ENCODE assay signal across 1 cellular context in the genomic region with DNA sequence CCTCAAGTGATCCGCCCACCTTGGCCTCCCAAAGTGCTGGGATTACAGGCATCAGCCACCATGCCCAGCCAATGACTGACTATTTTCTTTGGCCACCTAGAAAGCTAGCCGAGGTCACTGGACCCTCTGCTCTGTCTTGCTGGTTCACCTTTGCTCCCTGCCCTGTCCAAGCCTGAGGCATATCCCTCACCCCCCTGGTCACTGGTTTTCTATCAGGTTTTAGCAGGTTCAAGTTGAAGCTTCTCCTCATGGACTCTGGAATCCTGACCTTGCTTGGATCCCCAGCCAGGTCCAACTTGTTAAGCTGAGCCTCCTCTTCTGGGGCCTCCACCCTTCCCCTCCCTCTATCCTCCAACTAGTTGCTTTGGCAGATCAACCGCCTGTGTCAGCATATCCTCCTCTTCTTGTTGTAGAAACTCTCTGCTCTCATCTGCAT.
TF ChIP-seq lines count a peak whose summit lies in the region.

No MANE protein-coding gene starts in this region.

TF ChIP-seq in HepG2, 621 proteins besides CTCF, POLR2A, EP300 and RAD21 (continues in another document):
- TF ChIP-seq ISL2 (CRISPR knock-in tag; IDR thresholded peaks at IDR 0.05), result no peak
- TF ChIP-seq FOXA3 (CRISPR knock-in tag; IDR thresholded peaks at IDR 0.05), result no peak; the same call in 1 of the 2 replicates
- peak; percentile 46; the same call in 1 of the 2 replicates for TF ChIP-seq ZNF644 (CRISPR knock-in tag; IDR thresholded peaks at IDR 0.05; ENCODE audit: low read depth)
- no peak for TF ChIP-seq FOXA1 (IDR thresholded peaks at IDR 0.05)
- no peak for TF ChIP-seq FOXA1 (CRISPR knock-in tag; IDR thresholded peaks at IDR 0.05)
- TF ChIP-seq ZNF580 (CRISPR knock-in tag; IDR thresholded peaks at IDR 0.05; ENCODE audit: borderline replicate concordance, low read depth), result no peak
- no peak for TF ChIP-seq FOXM1 (CRISPR knock-in tag; IDR thresholded peaks at IDR 0.05)
- no peak for TF ChIP-seq HCFC1 (IDR thresholded peaks at IDR 0.05; ENCODE audit: low read depth, low read length)
- no peak for TF ChIP-seq PHF21A (CRISPR knock-in tag; IDR thresholded peaks at IDR 0.05)
- TF ChIP-seq ZNF549 (CRISPR knock-in tag; IDR thresholded peaks at IDR 0.05), result no peak
- 0 out of 2 replicates have a peak, but pooled peaks have one; percentile 24 for TF ChIP-seq JUN (CRISPR knock-in tag; IDR thresholded peaks at IDR 0.05)
- TF ChIP-seq, protein P1, sequence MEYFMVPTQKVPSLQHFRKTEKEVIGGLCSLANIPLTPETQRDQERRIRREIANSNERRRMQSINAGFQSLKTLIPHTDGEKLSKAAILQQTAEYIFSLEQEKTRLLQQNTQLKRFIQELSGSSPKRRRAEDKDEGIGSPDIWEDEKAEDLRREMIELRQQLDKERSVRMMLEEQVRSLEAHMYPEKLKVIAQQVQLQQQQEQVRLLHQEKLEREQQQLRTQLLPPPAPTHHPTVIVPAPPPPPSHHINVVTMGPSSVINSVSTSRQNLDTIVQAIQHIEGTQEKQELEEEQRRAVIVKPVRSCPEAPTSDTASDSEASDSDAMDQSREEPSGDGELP (IDR thresholded peaks at IDR 0.05; ENCODE audit: borderline replicate concordance, low read depth), result no peak; the same call in 1 of the 2 replicates
- 0 out of 2 replicates have a peak, but pooled peaks have one; percentile 29 for TF ChIP-seq MAFF (IDR thresholded peaks at IDR 0.05; ENCODE audit: low read depth, low read length)
- TF ChIP-seq ZC3H4 (CRISPR knock-in tag; IDR thresholded peaks at IDR 0.05; ENCODE audit: borderline replicate concordance), result no peak
- 0 out of 2 replicates have a peak, but pooled peaks have one; percentile 76 for TF ChIP-seq ESRRA (CRISPR knock-in tag; IDR thresholded peaks at IDR 0.05; ENCODE audit: low read depth)
- no peak for TF ChIP-seq TCF7L2 (IDR thresholded peaks at IDR 0.05; ENCODE audit: low read depth, low read length)
- TF ChIP-seq, protein P2, sequence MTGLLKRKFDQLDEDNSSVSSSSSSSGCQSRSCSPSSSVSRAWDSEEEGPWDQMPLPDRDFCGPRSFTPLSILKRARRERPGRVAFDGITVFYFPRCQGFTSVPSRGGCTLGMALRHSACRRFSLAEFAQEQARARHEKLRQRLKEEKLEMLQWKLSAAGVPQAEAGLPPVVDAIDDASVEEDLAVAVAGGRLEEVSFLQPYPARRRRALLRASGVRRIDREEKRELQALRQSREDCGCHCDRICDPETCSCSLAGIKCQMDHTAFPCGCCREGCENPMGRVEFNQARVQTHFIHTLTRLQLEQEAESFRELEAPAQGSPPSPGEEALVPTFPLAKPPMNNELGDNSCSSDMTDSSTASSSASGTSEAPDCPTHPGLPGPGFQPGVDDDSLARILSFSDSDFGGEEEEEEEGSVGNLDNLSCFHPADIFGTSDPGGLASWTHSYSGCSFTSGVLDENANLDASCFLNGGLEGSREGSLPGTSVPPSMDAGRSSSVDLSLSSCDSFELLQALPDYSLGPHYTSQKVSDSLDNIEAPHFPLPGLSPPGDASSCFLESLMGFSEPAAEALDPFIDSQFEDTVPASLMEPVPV (CRISPR knock-in tag; IDR thresholded peaks at IDR 0.05), result no peak
- TF ChIP-seq ZNF567 (CRISPR knock-in tag; IDR thresholded peaks at IDR 0.05; ENCODE audit: borderline replicate concordance), result no peak
- no peak for TF ChIP-seq ARNTL (CRISPR knock-in tag; IDR thresholded peaks at IDR 0.05)
- TF ChIP-seq KDM5B (CRISPR knock-in tag; IDR thresholded peaks at IDR 0.05; ENCODE audit: borderline replicate concordance), result 0 out of 2 replicates have a peak, but pooled peaks have one; percentile 31
- no peak for TF ChIP-seq ZNF121 (CRISPR knock-in tag; IDR thresholded peaks at IDR 0.05)
- TF ChIP-seq HDAC1 (CRISPR knock-in tag; IDR thresholded peaks at IDR 0.05), result no peak
- TF ChIP-seq, protein P3, sequence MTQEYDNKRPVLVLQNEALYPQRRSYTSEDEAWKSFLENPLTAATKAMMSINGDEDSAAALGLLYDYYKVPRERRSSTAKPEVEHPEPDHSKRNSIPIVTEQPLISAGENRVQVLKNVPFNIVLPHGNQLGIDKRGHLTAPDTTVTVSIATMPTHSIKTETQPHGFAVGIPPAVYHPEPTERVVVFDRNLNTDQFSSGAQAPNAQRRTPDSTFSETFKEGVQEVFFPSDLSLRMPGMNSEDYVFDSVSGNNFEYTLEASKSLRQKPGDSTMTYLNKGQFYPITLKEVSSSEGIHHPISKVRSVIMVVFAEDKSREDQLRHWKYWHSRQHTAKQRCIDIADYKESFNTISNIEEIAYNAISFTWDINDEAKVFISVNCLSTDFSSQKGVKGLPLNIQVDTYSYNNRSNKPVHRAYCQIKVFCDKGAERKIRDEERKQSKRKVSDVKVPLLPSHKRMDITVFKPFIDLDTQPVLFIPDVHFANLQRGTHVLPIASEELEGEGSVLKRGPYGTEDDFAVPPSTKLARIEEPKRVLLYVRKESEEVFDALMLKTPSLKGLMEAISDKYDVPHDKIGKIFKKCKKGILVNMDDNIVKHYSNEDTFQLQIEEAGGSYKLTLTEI (CRISPR knock-in tag; conservative IDR thresholded peaks at IDR 0.05), result no peak
- no peak for TF ChIP-seq ZBTB46 (CRISPR knock-in tag; IDR thresholded peaks at IDR 0.05; ENCODE audit: borderline replicate concordance)
- TF ChIP-seq SKI (IDR thresholded peaks at IDR 0.05; ENCODE audit: partially characterized antibody), result peak; percentile 68
- TF ChIP-seq HDAC2 (CRISPR knock-in tag; IDR thresholded peaks at IDR 0.05), result 0 out of 2 replicates have a peak, but pooled peaks have one; percentile 25
- peak; percentile 80 for TF ChIP-seq RXRA (CRISPR knock-in tag; IDR thresholded peaks at IDR 0.05)
- TF ChIP-seq MAFK (conservative IDR thresholded peaks at IDR 0.05 in 1 of 2, IDR thresholded peaks at IDR 0.05 in 1 of 2; ENCODE audit: low read length in 2 of 2), result peak; percentile 61 to 62
- TF ChIP-seq ZSCAN25 (CRISPR knock-in tag; IDR thresholded peaks at IDR 0.05), result 0 out of 2 replicates have a peak, but pooled peaks have one; percentile 50
- TF ChIP-seq ZNF3 (CRISPR knock-in tag; IDR thresholded peaks at IDR 0.05), result peak; percentile 85
- TF ChIP-seq ZKSCAN8 (CRISPR knock-in tag; IDR thresholded peaks at IDR 0.05; ENCODE audit: borderline replicate concordance), result no peak
- no peak for TF ChIP-seq GTF3A (CRISPR knock-in tag; conservative IDR thresholded peaks at IDR 0.05)
- no peak for TF ChIP-seq PHF20 (CRISPR knock-in tag; IDR thresholded peaks at IDR 0.05)
- no peak for TF ChIP-seq ZNF160 (CRISPR knock-in tag; IDR thresholded peaks at IDR 0.05)
- peak; percentile 57; the same call in 1 of the 2 replicates for TF ChIP-seq HMG20A (CRISPR knock-in tag; IDR thresholded peaks at IDR 0.05; ENCODE audit: borderline replicate concordance)
- TF ChIP-seq ZNF770 (CRISPR knock-in tag; IDR thresholded peaks at IDR 0.05), result peak; percentile 97
- peak; percentile 81 for TF ChIP-seq HNF4A (CRISPR knock-in tag; IDR thresholded peaks at IDR 0.05)
- TF ChIP-seq, protein P4, sequence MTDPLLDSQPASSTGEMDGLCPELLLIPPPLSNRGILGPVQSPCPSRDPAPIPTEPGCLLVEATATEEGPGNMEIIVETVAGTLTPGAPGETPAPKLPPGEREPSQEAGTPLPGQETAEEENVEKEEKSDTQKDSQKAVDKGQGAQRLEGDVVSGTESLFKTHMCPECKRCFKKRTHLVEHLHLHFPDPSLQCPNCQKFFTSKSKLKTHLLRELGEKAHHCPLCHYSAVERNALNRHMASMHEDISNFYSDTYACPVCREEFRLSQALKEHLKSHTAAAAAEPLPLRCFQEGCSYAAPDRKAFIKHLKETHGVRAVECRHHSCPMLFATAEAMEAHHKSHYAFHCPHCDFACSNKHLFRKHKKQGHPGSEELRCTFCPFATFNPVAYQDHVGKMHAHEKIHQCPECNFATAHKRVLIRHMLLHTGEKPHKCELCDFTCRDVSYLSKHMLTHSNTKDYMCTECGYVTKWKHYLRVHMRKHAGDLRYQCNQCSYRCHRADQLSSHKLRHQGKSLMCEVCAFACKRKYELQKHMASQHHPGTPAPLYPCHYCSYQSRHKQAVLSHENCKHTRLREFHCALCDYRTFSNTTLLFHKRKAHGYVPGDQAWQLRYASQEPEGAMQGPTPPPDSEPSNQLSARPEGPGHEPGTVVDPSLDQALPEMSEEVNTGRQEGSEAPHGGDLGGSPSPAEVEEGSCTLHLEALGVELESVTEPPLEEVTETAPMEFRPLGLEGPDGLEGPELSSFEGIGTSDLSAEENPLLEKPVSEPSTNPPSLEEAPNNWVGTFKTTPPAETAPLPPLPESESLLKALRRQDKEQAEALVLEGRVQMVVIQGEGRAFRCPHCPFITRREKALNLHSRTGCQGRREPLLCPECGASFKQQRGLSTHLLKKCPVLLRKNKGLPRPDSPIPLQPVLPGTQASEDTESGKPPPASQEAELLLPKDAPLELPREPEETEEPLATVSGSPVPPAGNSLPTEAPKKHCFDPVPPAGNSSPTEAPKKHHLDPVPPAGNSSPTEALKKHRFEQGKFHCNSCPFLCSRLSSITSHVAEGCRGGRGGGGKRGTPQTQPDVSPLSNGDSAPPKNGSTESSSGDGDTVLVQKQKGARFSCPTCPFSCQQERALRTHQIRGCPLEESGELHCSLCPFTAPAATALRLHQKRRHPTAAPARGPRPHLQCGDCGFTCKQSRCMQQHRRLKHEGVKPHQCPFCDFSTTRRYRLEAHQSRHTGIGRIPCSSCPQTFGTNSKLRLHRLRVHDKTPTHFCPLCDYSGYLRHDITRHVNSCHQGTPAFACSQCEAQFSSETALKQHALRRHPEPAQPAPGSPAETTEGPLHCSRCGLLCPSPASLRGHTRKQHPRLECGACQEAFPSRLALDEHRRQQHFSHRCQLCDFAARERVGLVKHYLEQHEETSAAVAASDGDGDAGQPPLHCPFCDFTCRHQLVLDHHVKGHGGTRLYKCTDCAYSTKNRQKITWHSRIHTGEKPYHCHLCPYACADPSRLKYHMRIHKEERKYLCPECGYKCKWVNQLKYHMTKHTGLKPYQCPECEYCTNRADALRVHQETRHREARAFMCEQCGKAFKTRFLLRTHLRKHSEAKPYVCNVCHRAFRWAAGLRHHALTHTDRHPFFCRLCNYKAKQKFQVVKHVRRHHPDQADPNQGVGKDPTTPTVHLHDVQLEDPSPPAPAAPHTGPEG (CRISPR knock-in tag; IDR thresholded peaks at IDR 0.05), result no peak
- peak; percentile 77; the same call in 1 of the 2 replicates for TF ChIP-seq ZNF543 (CRISPR knock-in tag; IDR thresholded peaks at IDR 0.05)
- TF ChIP-seq SOX13 (IDR thresholded peaks at IDR 0.05), result no peak
- peak in 1 of 2 experiments; percentile 29; a peak in 1 of 4 replicates for TF ChIP-seq SOX13 (CRISPR knock-in tag; conservative IDR thresholded peaks at IDR 0.05 in 1 of 2, IDR thresholded peaks at IDR 0.05 in 1 of 2)
- TF ChIP-seq ZSCAN20 (CRISPR knock-in tag; IDR thresholded peaks at IDR 0.05; ENCODE audit: borderline replicate concordance), result no peak
- TF ChIP-seq MTA3 (CRISPR knock-in tag; IDR thresholded peaks at IDR 0.05), result no peak
- TF ChIP-seq ZKSCAN1 (IDR thresholded peaks at IDR 0.05; ENCODE audit: low read length), result no peak
- no peak for TF ChIP-seq ZFP36 (IDR thresholded peaks at IDR 0.05; ENCODE audit: borderline replicate concordance, low read depth, low read length, partially characterized antibody)
- TF ChIP-seq GABPB1 (CRISPR knock-in tag; IDR thresholded peaks at IDR 0.05), result no peak
- 0 out of 2 replicates have a peak, but pooled peaks have one; percentile 42 for TF ChIP-seq MTA1 (CRISPR knock-in tag; IDR thresholded peaks at IDR 0.05; ENCODE audit: borderline replicate concordance)
- peak; percentile 95 for TF ChIP-seq ZNF460 (CRISPR knock-in tag; IDR thresholded peaks at IDR 0.05; ENCODE audit: borderline replicate concordance)
- no peak for TF ChIP-seq SRY (CRISPR knock-in tag; IDR thresholded peaks at IDR 0.05)
- peak; percentile 42; the same call in 1 of the 2 replicates for TF ChIP-seq SALL1 (CRISPR knock-in tag; IDR thresholded peaks at IDR 0.05)
- 0 out of 2 replicates have a peak, but pooled peaks have one; percentile 39 for TF ChIP-seq ZNF335 (CRISPR knock-in tag; IDR thresholded peaks at IDR 0.05)
- TF ChIP-seq ZSCAN30 (CRISPR knock-in tag; IDR thresholded peaks at IDR 0.05), result no peak
- TF ChIP-seq ERF (CRISPR knock-in tag; IDR thresholded peaks at IDR 0.05), result 0 out of 2 replicates have a peak, but pooled peaks have one; percentile 28
- TF ChIP-seq ZUFSP (CRISPR knock-in tag; IDR thresholded peaks at IDR 0.05; ENCODE audit: borderline replicate concordance), result no peak
